16 cellular contexts compared by ENCODE assay signal in genomic region chr5:52674815-52675545, GRCh38.
A peak's percentile ranks its signal among the peaks of the same experiment; 100 is the strongest.
DNase-seq lines count a peak whose midpoint lies in the region; ATAC-seq and TF ChIP-seq lines count a peak whose summit lies in the region.
"Had no signal": no experiment of that assay in that cellular context is flagged by ENCODE, and none has a peak within 500 bp of the region (broad histone marks: within the 10 kb centered on the region; RNA-seq: fewer than 3 reads in every experiment).

No MANE protein-coding gene starts in this region.

- no peaks in the 10 kb centered on the region for H3K9me3 ChIP-seq in gastrocnemius medialis
- H3K9me3 ChIP-seq: lower lobe of right lung, stomach had no signal

- H3K4me3 ChIP-seq in gastrocnemius medialis: no peak overlapping the region
- H3K4me3 ChIP-seq: cardiac muscle cell, GM23338, lower lobe of right lung, stomach had no signal

- H3K27me3 ChIP-seq in gastrocnemius medialis: no peaks in the 10 kb centered on the region
- H3K27me3 ChIP-seq: cardiac muscle cell, stomach had no signal

- intact Hi-C loops in gastrocnemius medialis (cut with DNase I; ENCODE audit: low total_unique reads): no loop called here

- in situ Hi-C loops in gastrocnemius medialis (cut with MboI; ENCODE audit: low sequenced_read_pairs in 4 of 4): loop anchor here in 2 of 4 donors (25.0 kb wide), 2 partner anchors 237 to 1713 kb away; no protein-coding TSS in a partner anchor

- CTCF ChIA-PET in RWPE1 (lab: Yijun Ruan, JAX): interaction anchor here (0.7 kb wide), 1 partner anchor 10 kb away, joined by 3 read pairs; no protein-coding TSS in a partner anchor

- no peaks in the 10 kb centered on the region for H3K36me3 ChIP-seq in gastrocnemius medialis
- H3K36me3 ChIP-seq: cardiac muscle cell, lower lobe of right lung, stomach had no signal

- no peak for ATAC-seq in gastrocnemius medialis
- no peak for ATAC-seq in HG02938 (IDR thresholded peaks at IDR 0.05; ENCODE audit: unreplicated experiment)
- ATAC-seq: activated T-helper 17 cell treated with anti-CD3 and anti-CD28 coated beads, Interleukin-2, amount 50 U/mL, for 72 hours; GM23338; lower lobe of right lung had no signal

- TF ChIP-seq POLR2A in gastrocnemius medialis (IDR thresholded peaks at IDR 0.05): no peak

- peak; percentile 91 for DNase-seq in ELR (ENCODE audit: low read depth)
- DNase-seq in RWPE1 (ENCODE audit: low spot score): peak; percentile 64
- DNase-seq in fibroblast of gingiva (ENCODE audit: low read depth): peak; percentile 67
- no peak for DNase-seq in gastrocnemius medialis
- DNase-seq in HuH-7.5 (ENCODE audit: low spot score): no peak
- DNase-seq in stimulated activated naive CD4-positive, alpha-beta T cell (lab: John Stamatoyannopoulos, UW): no peak
- no peak for DNase-seq in NCI-H2081 treated with DMSO at 0.1 percent for 48 hours (lab: John Stamatoyannopoulos, UW)
- DNase-seq: activated CD4-positive, alpha-beta T cell treated with anti-CD3 and anti-CD28 coated beads, Interleukin-2, amount 10 ng/mL, durations not matched to agents 24 days and 14 days; COR-L47; lower lobe of right lung; NCI-H2081; stomach had no signal

- H3K27ac ChIP-seq in RWPE1 (no peak overlapping the region), gastrocnemius medialis (peak overlapping the region in 3 of 4 donors; percentile 28 to 61 (median 30))
- H3K27ac ChIP-seq: cardiac muscle cell, lower lobe of right lung had no signal

- no peak for TF ChIP-seq CTCF in RWPE1 (conservative IDR thresholded peaks at IDR 0.05; ENCODE audit: low read depth)
- no peak for TF ChIP-seq CTCF in gastrocnemius medialis (IDR thresholded peaks at IDR 0.05 in 4 of 5, conservative IDR thresholded peaks at IDR 0.05 in 1 of 5)

- POLR2A ChIA-PET in RWPE1 (lab: Yijun Ruan, JAX; ENCODE audit: low non-redundant PET): no interaction called here

- H3K4me1 ChIP-seq in gastrocnemius medialis: no peaks in the 10 kb centered on the region
- H3K4me1 ChIP-seq: lower lobe of right lung, stomach had no signal

Comparison
In these comparisons a context has a peak if more than half of its experiments do, and no peak if none do; other contexts are left out.
1. DNase-seq: peak in ELR (single experiment), RWPE1 (single experiment) and fibroblast of gingiva (single experiment); none in gastrocnemius medialis (0 of 2), HuH-7.5 (single experiment), stimulated activated naive CD4-positive, alpha-beta T cell (0 of 6) and NCI-H2081 treated with DMSO at 0.1 percent for 48 hours (single experiment).